Comparison of ENCODE assay signal across 12 cellular contexts in genomic region chr11:2139691-2140337, GRCh38. TPM values are rescaled to one million over a fixed set of nuclear protein-coding genes. Genes with fewer than 3 reads are reported as not detected.
DNase-seq lines count a peak whose midpoint lies in the region; ATAC-seq and TF ChIP-seq lines count a peak whose summit lies in the region.
"Had no signal": no experiment of that assay in that cellular context is flagged by ENCODE, and none has a peak within 500 bp of the region (broad histone marks: within the 10 kb centered on the region; RNA-seq: fewer than 3 reads in every experiment).

No MANE protein-coding gene starts in this region.

- peak overlapping the region; percentile 53 for H3K14ac ChIP-seq in trophoblast cell (ENCODE audit: low read length)

- DNase-seq in left ventricle myocardium inferior (no peak), trophoblast cell (peak in 1 of 2 donors; percentile 61), HT-29 (ENCODE audit: low spot score) (no peak)
- DNase-seq: GOT3; Karpas-422; NCI-H1930; NCI-H82; stimulated activated naive CD8-positive, alpha-beta T cell treated with anti-CD3 and anti-CD28 coated beads, Interleukin-15, Interleukin-2, amounts not matched to agents 100 U/mL and 50 U/mL, for 24 hours had no signal

- peak overlapping the region; percentile 66 for H2AK5ac ChIP-seq in trophoblast cell (ENCODE audit: low read length)

- H3K4me1 ChIP-seq in ES-I3 (ENCODE audit: insufficient read depth, low read length) (peaks cover 8% of the 10 kb centered on the region; the same call in 1 of the 2 replicates), left ventricle myocardium inferior (peaks cover 50% of the 10 kb centered on the region), trophoblast cell (ENCODE audit: control insufficient read depth in 1 of 2, insufficient read depth in 2 of 2, low read length in 2 of 2) (peaks cover 5 to 10% of the 10 kb centered on the region in 2 experiments)

- peak overlapping the region; percentile 78 for H2BK120ac ChIP-seq in trophoblast cell (ENCODE audit: insufficient read depth, low read length, poor library complexity)

- intact Hi-C loops in left ventricle myocardium inferior (cut with micrococcal nuclease) = no loop called here

- no CpG with 5 or more reads among the region's 54 CpGs for WGBS in trophoblast cell (ENCODE audit: extremely low coverage, insufficient coverage, insufficient read length)

- H3K23ac ChIP-seq in trophoblast cell (ENCODE audit: low read length) = no peak overlapping the region

- no peak for TF ChIP-seq EP300 in Ishikawa (IDR thresholded peaks at IDR 0.05; ENCODE audit: borderline replicate concordance)

- TF ChIP-seq CTCF in left ventricle myocardium inferior (IDR thresholded peaks at IDR 0.05; ENCODE audit: borderline replicate concordance) = no peak

- no peak for TF ChIP-seq RAD21 in Ishikawa (IDR thresholded peaks at IDR 0.05; ENCODE audit: low read depth)

- peak overlapping the region; percentile 89 for H3K18ac ChIP-seq in trophoblast cell (ENCODE audit: low read length)

- peak overlapping the region; percentile 52 for H3K4me2 ChIP-seq in trophoblast cell (ENCODE audit: low read length)

- peak overlapping the region; percentile 22 for H4K12ac ChIP-seq in trophoblast cell (ENCODE audit: low read depth, low read length)

- peak overlapping the region; percentile 7 for H4K8ac ChIP-seq in trophoblast cell (ENCODE audit: low read depth, low read length)

- no peak for ATAC-seq in HG03025 (IDR thresholded peaks at IDR 0.05; ENCODE audit: low FRiP score, unreplicated experiment)
- no peak for ATAC-seq in GM21528 (IDR thresholded peaks at IDR 0.05; ENCODE audit: low FRiP score, unreplicated experiment)
- ATAC-seq: stimulated activated naive CD8-positive, alpha-beta T cell treated with anti-CD3 and anti-CD28 coated beads, Interleukin-15, Interleukin-2, amounts not matched to agents 100 U/mL and 50 U/mL, for 24 hours had no signal

- H3K79me1 ChIP-seq in trophoblast cell (ENCODE audit: low read length) = peaks cover 15% of the 10 kb centered on the region

- H3K27me3 ChIP-seq in left ventricle myocardium inferior (ENCODE audit: low read depth) (peaks cover 97% of the 10 kb centered on the region), trophoblast cell (ENCODE audit: insufficient read depth, low read length) (peaks cover 58% of the 10 kb centered on the region)

- H4K91ac ChIP-seq in trophoblast cell (ENCODE audit: low read depth, low read length) = peak overlapping the region; percentile 92

- H3K4me3 ChIP-seq in left ventricle myocardium inferior (peak overlapping the region; percentile 67), trophoblast cell (ENCODE audit: low read depth, low read length) (peak overlapping the region; percentile 36)

- H3K79me2 ChIP-seq in trophoblast cell (ENCODE audit: control insufficient read depth, insufficient read depth, low read length, poor library complexity) = peaks cover 5% of the 10 kb centered on the region

- H2BK12ac ChIP-seq in trophoblast cell (ENCODE audit: low read length) = peak overlapping the region; percentile 73

- peak overlapping the region; percentile 53 for H2AFZ ChIP-seq in trophoblast cell (ENCODE audit: insufficient read depth, low read length, poor library complexity)

- H2BK5ac ChIP-seq in trophoblast cell (ENCODE audit: low read depth, low read length, poor library complexity) = no peak overlapping the region

- peak overlapping the region; percentile 30 for H3K9ac ChIP-seq in ES-I3 (ENCODE audit: low read depth, low read length)
- H3K9ac ChIP-seq in trophoblast cell (ENCODE audit: low read length) = no peak overlapping the region

- H3K9me3 ChIP-seq in ES-I3 (ENCODE audit: control insufficient read depth, insufficient read depth, low read length) (no peaks in the 10 kb centered on the region), left ventricle myocardium inferior (replicated peaks) (no peaks in the 10 kb centered on the region), trophoblast cell (ENCODE audit: insufficient read depth, low read depth, low read length) (peaks cover 1% of the 10 kb centered on the region)

- H3K4ac ChIP-seq in trophoblast cell (ENCODE audit: low read depth, low read length) = peak overlapping the region; percentile 55

- peak overlapping the region; percentile 55 for H3K27ac ChIP-seq in left ventricle myocardium inferior (replicated peaks)
- H3K27ac ChIP-seq in trophoblast cell (ENCODE audit: low read depth, low read length) = no peak overlapping the region

- no peaks in the 10 kb centered on the region for H3K36me3 ChIP-seq in ES-I3 (ENCODE audit: insufficient read depth, low read length)
- no peaks in the 10 kb centered on the region for H3K36me3 ChIP-seq in left ventricle myocardium inferior
- peaks cover 6 to 8% of the 10 kb centered on the region in 2 experiments for H3K36me3 ChIP-seq in trophoblast cell (ENCODE audit: control insufficient read depth in 1 of 2, insufficient read depth in 2 of 2, low read length in 2 of 2)

TF ChIP-seq in Ishikawa, 13 proteins besides CTCF, POLR2A, EP300 and RAD21:
- TF ChIP-seq CEBPB (IDR thresholded peaks at IDR 0.05) (no peak), ZBTB7A (IDR thresholded peaks at IDR 0.05; ENCODE audit: low read depth) (peak; percentile 42; the same call in 1 of the 2 replicates), TEAD4 (IDR thresholded peaks at IDR 0.05) (no peak)
- TF ChIP-seq, protein P1, sequence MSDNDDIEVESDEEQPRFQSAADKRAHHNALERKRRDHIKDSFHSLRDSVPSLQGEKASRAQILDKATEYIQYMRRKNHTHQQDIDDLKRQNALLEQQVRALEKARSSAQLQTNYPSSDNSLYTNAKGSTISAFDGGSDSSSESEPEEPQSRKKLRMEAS (IDR thresholded peaks at IDR 0.05) = no peak

RNA-seq across cellular contexts. Expression of gene IGF2, which starts 0.6 kb away (rescaled TPM):
- 75.0 TPM for total RNA-seq in left ventricle myocardium inferior
- polyA plus RNA-seq in trophoblast cell (2013) = 1,002 and 1,117 TPM in 2 replicates
- total RNA-seq in HT-29 (2014; rRNA removed; shearing (Covaris generic)) = 9.9 and 11.4 TPM in 2 replicates

RNA-seq across cellular contexts. Expression of gene INS, which starts 21.2 kb away (rescaled TPM):
- not detected for total RNA-seq in left ventricle myocardium inferior
- polyA plus RNA-seq in trophoblast cell (2013) = not detected in 2 replicates
- total RNA-seq in HT-29 (2014; rRNA removed; shearing (Covaris generic)) = not detected in 2 replicates

RNA-seq across cellular contexts. Expression of gene TH, which starts 31.8 kb away (rescaled TPM):
- not detected for total RNA-seq in left ventricle myocardium inferior
- 0.03 TPM in 2 replicates for polyA plus RNA-seq in trophoblast cell (2013)
- 1.8 and 3.4 TPM in 2 replicates for total RNA-seq in HT-29 (2014; rRNA removed; shearing (Covaris generic))
